In the genomic region with DNA sequence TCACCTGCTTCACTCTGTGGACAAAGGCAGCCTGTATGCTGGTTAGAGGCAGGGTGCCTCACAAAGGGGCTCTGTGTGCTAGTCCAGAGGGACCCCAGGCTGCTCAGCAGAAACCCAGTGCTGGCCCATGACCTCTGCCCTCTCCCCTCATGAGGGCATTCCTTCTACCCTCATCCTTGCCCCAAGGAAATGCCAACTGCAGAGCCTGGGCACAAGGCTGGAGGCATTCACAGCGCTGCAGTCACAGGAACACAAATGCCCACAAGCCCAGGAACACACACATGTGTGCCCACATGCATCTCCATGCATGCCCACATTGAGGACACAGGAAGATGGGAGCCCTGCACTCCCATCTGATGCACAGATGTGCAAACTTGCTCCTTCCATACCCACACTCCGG, we compare ENCODE assay signal across 1 cellular context.
TF ChIP-seq lines count a peak whose summit lies in the region.

No MANE protein-coding gene starts in this region.

TF ChIP-seq in endothelial cell of umbilical vein, 7 proteins besides CTCF, POLR2A, EP300 and RAD21:
- TF ChIP-seq EZH2 (IDR thresholded peaks at IDR 0.05; ENCODE audit: borderline replicate concordance, low read depth, low read length, severe bottlenecking) (no peak), POLR2AphosphoS5 (IDR thresholded peaks at IDR 0.05; ENCODE audit: insufficient read depth, low read depth, low read length) (no peak), MYC (IDR thresholded peaks at IDR 0.05; ENCODE audit: low read depth, low read length) (no peak), MAX (IDR thresholded peaks at IDR 0.05; ENCODE audit: insufficient read depth, insufficient read length) (no peak), FOS (IDR thresholded peaks at IDR 0.05; ENCODE audit: borderline replicate concordance, insufficient read depth, low read length) (no peak), GATA2 (IDR thresholded peaks at IDR 0.05; ENCODE audit: insufficient read depth, insufficient read length, low read depth, low read length) (no peak), JUN (IDR thresholded peaks at IDR 0.05; ENCODE audit: borderline replicate concordance, insufficient read depth, insufficient read length, low read depth) (no peak)
